In genomic region chr10:97445722-97446639, GRCh38 we compare ENCODE assay signal across 8 cellular contexts. TPM values are rescaled to one million over a fixed set of nuclear protein-coding genes. Genes with fewer than 3 reads are reported as not detected.
A peak's percentile ranks its signal among the peaks of the same experiment; 100 is the strongest.
DNase-seq lines count a peak whose midpoint lies in the region; ATAC-seq and TF ChIP-seq lines count a peak whose summit lies in the region.

Gene EXOSC1 (minus strand): TSS chr10:97446006. CDS start chr10:97445985, 21 bp downstream.
Gene ZDHHC16 (plus strand): TSS chr10:97446175. CDS start chr10:97451676, 5,501 bp downstream.

- H3K79me2 ChIP-seq in OCI-LY1 (ENCODE audit: insufficient read depth, low read length) = peaks cover 17% of the 10 kb centered on the region

- H3K9me2 ChIP-seq in OCI-LY1 (ENCODE audit: low read depth, low read length) = no peaks in the 10 kb centered on the region

- H3K4me1 ChIP-seq in HUES64 (ENCODE audit: insufficient read depth, low read length) (peaks cover 5% of the 10 kb centered on the region), OCI-LY1 (ENCODE audit: insufficient read depth, low read length, severe bottlenecking) (peaks cover 27% of the 10 kb centered on the region)

- peak within 1 kb of the TSS; percentile 94 for H3K4me2 ChIP-seq in OCI-LY1 (ENCODE audit: low read length)

- H3K36me3 ChIP-seq in HUES64 (ENCODE audit: insufficient read depth, low read length) (peaks cover 29% of the 10 kb centered on the region), OCI-LY1 (ENCODE audit: insufficient read depth, low read length) (peaks cover 2% of the 10 kb centered on the region; the same call in 1 of the 2 replicates)

- H4K20me1 ChIP-seq in OCI-LY1 (ENCODE audit: insufficient read depth, low read length) = no peaks in the 10 kb centered on the region

- H3K27me3 ChIP-seq in HUES64 (ENCODE audit: insufficient read depth, low read length) (no peaks in the 10 kb centered on the region), OCI-LY1 (ENCODE audit: insufficient read depth, low read length) (no peaks in the 10 kb centered on the region)

- H3K4me3 Mint-ChIP-seq in endothelial cell (ENCODE audit: unreplicated experiment) (peak within 1 kb of the TSS; percentile 98), mesothelial cell of epicardium (peak within 1 kb of the TSS; percentile 96)

- H3K27me3 Mint-ChIP-seq in endothelial cell (ENCODE audit: unreplicated experiment) (peaks cover 4% of the 10 kb centered on the region), mesothelial cell of epicardium (ENCODE audit: low read depth) (no peaks in the 10 kb centered on the region)

- peaks cover 30% of the 10 kb centered on the region for H3K4me1 Mint-ChIP-seq in endothelial cell (ENCODE audit: unreplicated experiment)
- H3K4me1 Mint-ChIP-seq in mesothelial cell of epicardium = peaks cover 28% of the 10 kb centered on the region

- TF ChIP-seq CTCF in OCI-LY1 (IDR thresholded peaks at IDR 0.05; ENCODE audit: low read length) = no peak; the same call in 1 of the 2 replicates
- TF ChIP-seq CTCF in endothelial cell (IDR thresholded peaks at IDR 0.05; ENCODE audit: unreplicated experiment) = no peak
- TF ChIP-seq CTCF in mesothelial cell of epicardium (IDR thresholded peaks at IDR 0.05; ENCODE audit: unreplicated experiment) = no peak

- H3K9me3 ChIP-seq in HUES64 (ENCODE audit: insufficient read depth, low read depth, low read length) (no peaks in the 10 kb centered on the region), OCI-LY1 (ENCODE audit: low read length) (no peaks in the 10 kb centered on the region)

- H3K4me3 ChIP-seq in HUES64 (ENCODE audit: low read length) (peak within 1 kb of the TSS; percentile 96), OCI-LY1 (ENCODE audit: low read depth, low read length, poor library complexity, severe bottlenecking) (peak within 1 kb of the TSS; percentile 92)

- no peaks in the 10 kb centered on the region for H3F3A ChIP-seq in OCI-LY1 (ENCODE audit: insufficient read depth, low read length)

- H3K27ac Mint-ChIP-seq in endothelial cell (ENCODE audit: unreplicated experiment) (peak within 1 kb of the TSS; percentile 57), mesothelial cell of epicardium (peak within 1 kb of the TSS; percentile 89)

- WGBS in HUES64 = under 1% methylated on average over 66 of the region's 66 CpGs

- peak within 1 kb of the TSS; percentile 88 for H3K9ac ChIP-seq in HUES64 (ENCODE audit: low read depth, low read length)
- peak within 1 kb of the TSS; percentile 84 for H3K9ac ChIP-seq in OCI-LY1 (ENCODE audit: low read length)

- H3K36me3 Mint-ChIP-seq in endothelial cell (ENCODE audit: low read depth, unreplicated experiment) (peaks cover 3% of the 10 kb centered on the region), mesothelial cell of epicardium (peaks cover 4% of the 10 kb centered on the region)

- no peak within 1 kb of the TSS for H2AFZ ChIP-seq in OCI-LY1 (ENCODE audit: low read length)

- DNase-seq in D341Med (ENCODE audit: low spot score) = peak; percentile 91
- DNase-seq in activated CD8-positive, alpha-beta memory T cell treated with anti-CD3 and anti-CD28 coated beads, Interleukin-2, amount 50 U/mL, for 4 hours = peak; percentile 90
- peak; percentile 86 for DNase-seq in endothelial cell (ENCODE audit: low spot score)
- DNase-seq in mesothelial cell of epicardium (ENCODE audit: low spot score in 2 of 2, unreplicated experiment in 2 of 2) = peak; percentile 80 to 87
- DNase-seq in stimulated activated CD8-positive, alpha-beta memory T cell treated with anti-CD3 and anti-CD28 coated beads, Interleukin-15, amount 100 ng/mL, for 48 hours (ENCODE audit: low read depth in 2 of 2) = peak; percentile 90

- H3K27ac ChIP-seq in HUES64 (ENCODE audit: low read depth, low read length) (peak within 1 kb of the TSS; percentile 70), OCI-LY1 (ENCODE audit: low read depth, low read length, poor library complexity, severe bottlenecking) (no peak within 1 kb of the TSS)

- ATAC-seq in GM21447 (IDR thresholded peaks at IDR 0.05; ENCODE audit: unreplicated experiment) = peak; percentile 97

- no peaks in the 10 kb centered on the region for H3K9me3 Mint-ChIP-seq in endothelial cell (ENCODE audit: unreplicated experiment)
- no peaks in the 10 kb centered on the region for H3K9me3 Mint-ChIP-seq in mesothelial cell of epicardium

RNA-seq across cellular contexts. Expression of gene EXOSC1, which starts in this region (rescaled TPM):
- polyA plus RNA-seq in HUES64 (2013, experiment 1 of 2) = 56.7 TPM
- 57.9 TPM for polyA plus RNA-seq in HUES64 (2013, experiment 2 of 2)
- 36.0 TPM for total RNA-seq in endothelial cell (ENCODE audit: unreplicated experiment)
- 28.2 to 31.2 TPM (median 30.6 TPM) in 3 replicates for total RNA-seq in mesothelial cell of epicardium

RNA-seq across cellular contexts. Expression of gene ZDHHC16, which starts in this region (rescaled TPM):
- 50.6 TPM for polyA plus RNA-seq in HUES64 (2013, experiment 1 of 2)
- 43.2 TPM for polyA plus RNA-seq in HUES64 (2013, experiment 2 of 2)
- total RNA-seq in endothelial cell (ENCODE audit: unreplicated experiment) (45.0 TPM), mesothelial cell of epicardium (36.9 to 41.4 TPM (median 39.7 TPM) in 3 replicates)
